1 cellular context compared by ENCODE assay signal in the genomic region with DNA sequence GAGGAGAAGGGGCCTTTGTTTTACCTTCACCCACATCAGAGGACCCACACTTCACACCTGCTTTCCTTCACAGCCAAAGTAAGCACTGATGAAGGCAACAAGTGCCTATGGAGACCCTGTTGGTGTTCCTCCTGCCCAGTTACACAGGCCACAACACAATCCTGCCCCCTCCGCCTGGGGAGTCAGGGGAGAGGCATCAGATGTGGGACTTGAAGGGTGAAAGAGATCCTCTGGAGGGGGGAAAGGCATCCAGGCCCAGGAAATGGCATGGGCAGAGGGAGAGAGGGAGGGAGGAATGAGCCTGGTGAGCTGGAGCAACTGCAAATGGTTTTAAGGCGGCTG.
TF ChIP-seq lines count a peak whose summit lies in the region.

No MANE protein-coding gene starts in this region.

TF ChIP-seq in HCT116, 20 proteins besides CTCF, POLR2A, EP300 and RAD21:
- TF ChIP-seq JUND (IDR thresholded peaks at IDR 0.05) (no peak), CEBPB (IDR thresholded peaks at IDR 0.05; ENCODE audit: low read depth) (no peak), ZBTB33 (IDR thresholded peaks at IDR 0.05; ENCODE audit: extremely low read depth, insufficient replicate concordance, low read length) (no peak), POLR2AphosphoS5 (IDR thresholded peaks at IDR 0.05; ENCODE audit: low read depth, low read length) (no peak), YY1 (IDR thresholded peaks at IDR 0.05; ENCODE audit: extremely low read depth, insufficient replicate concordance, low read depth, low read length) (no peak), CBX3 (IDR thresholded peaks at IDR 0.05; ENCODE audit: low read depth) (no peak), SP1 (IDR thresholded peaks at IDR 0.05; ENCODE audit: low read depth) (no peak), FOSL1 (IDR thresholded peaks at IDR 0.05; ENCODE audit: low read depth) (no peak), EGR1 (IDR thresholded peaks at IDR 0.05; ENCODE audit: low read depth) (no peak), EZH2 (IDR thresholded peaks at IDR 0.05) (no peak), ZFX (IDR thresholded peaks at IDR 0.05) (no peak), EZH2phosphoT487 (IDR thresholded peaks at IDR 0.05; ENCODE audit: borderline replicate concordance) (no peak), TCF7L2 (IDR thresholded peaks at IDR 0.05; ENCODE audit: borderline replicate concordance, extremely low read depth, insufficient read depth, insufficient read length) (no peak)
- TF ChIP-seq, protein P1, sequence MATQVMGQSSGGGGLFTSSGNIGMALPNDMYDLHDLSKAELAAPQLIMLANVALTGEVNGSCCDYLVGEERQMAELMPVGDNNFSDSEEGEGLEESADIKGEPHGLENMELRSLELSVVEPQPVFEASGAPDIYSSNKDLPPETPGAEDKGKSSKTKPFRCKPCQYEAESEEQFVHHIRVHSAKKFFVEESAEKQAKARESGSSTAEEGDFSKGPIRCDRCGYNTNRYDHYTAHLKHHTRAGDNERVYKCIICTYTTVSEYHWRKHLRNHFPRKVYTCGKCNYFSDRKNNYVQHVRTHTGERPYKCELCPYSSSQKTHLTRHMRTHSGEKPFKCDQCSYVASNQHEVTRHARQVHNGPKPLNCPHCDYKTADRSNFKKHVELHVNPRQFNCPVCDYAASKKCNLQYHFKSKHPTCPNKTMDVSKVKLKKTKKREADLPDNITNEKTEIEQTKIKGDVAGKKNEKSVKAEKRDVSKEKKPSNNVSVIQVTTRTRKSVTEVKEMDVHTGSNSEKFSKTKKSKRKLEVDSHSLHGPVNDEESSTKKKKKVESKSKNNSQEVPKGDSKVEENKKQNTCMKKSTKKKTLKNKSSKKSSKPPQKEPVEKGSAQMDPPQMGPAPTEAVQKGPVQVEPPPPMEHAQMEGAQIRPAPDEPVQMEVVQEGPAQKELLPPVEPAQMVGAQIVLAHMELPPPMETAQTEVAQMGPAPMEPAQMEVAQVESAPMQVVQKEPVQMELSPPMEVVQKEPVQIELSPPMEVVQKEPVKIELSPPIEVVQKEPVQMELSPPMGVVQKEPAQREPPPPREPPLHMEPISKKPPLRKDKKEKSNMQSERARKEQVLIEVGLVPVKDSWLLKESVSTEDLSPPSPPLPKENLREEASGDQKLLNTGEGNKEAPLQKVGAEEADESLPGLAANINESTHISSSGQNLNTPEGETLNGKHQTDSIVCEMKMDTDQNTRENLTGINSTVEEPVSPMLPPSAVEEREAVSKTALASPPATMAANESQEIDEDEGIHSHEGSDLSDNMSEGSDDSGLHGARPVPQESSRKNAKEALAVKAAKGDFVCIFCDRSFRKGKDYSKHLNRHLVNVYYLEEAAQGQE (IDR thresholded peaks at IDR 0.05; ENCODE audit: low read depth) = no peak
- TF ChIP-seq, protein P2, sequence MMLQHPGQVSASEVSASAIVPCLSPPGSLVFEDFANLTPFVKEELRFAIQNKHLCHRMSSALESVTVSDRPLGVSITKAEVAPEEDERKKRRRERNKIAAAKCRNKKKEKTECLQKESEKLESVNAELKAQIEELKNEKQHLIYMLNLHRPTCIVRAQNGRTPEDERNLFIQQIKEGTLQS (IDR thresholded peaks at IDR 0.05) = no peak
- TF ChIP-seq, protein P3, sequence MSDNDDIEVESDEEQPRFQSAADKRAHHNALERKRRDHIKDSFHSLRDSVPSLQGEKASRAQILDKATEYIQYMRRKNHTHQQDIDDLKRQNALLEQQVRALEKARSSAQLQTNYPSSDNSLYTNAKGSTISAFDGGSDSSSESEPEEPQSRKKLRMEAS (IDR thresholded peaks at IDR 0.05) = no peak
